ENCODE assay signal across 9 cellular contexts in genomic region chr18:45441110-45441842, GRCh38.
DNase-seq lines count a peak whose midpoint lies in the region; ATAC-seq and TF ChIP-seq lines count a peak whose summit lies in the region.
"Had no signal": no experiment of that assay in that cellular context is flagged by ENCODE, and none has a peak within 500 bp of the region (broad histone marks: within the 10 kb centered on the region; RNA-seq: fewer than 3 reads in every experiment).

No MANE protein-coding gene starts in this region.

- H3K36me3 ChIP-seq in GM23338 (ENCODE audit: insufficient read depth) = no peaks in the 10 kb centered on the region
- H3K36me3 ChIP-seq in OCI-LY3 (replicated peaks; ENCODE audit: low read depth, low read length) = no peaks in the 10 kb centered on the region
- no peaks in the 10 kb centered on the region for H3K36me3 ChIP-seq in psoas muscle (ENCODE audit: insufficient read depth in 1 of 2, low read depth in 1 of 2)
- no peaks in the 10 kb centered on the region for H3K36me3 ChIP-seq in MG63

- ATAC-seq in GM23338 (no peak), esophagus mucosa (peak; percentile 57), psoas muscle (peak in 2 of 4 donors; percentile 24 to 58)
- ATAC-seq in natural killer cell treated with Interleukin-12 subunit alpha and Interleukin-12 subunit beta and Interleukin-15 and Interleukin-18, amount 100 ng/mL, for 72 hours = no peak
- ATAC-seq in naive thymus-derived CD8-positive, alpha-beta T cell = no peak
- ATAC-seq: T-cell had no signal

- H3K27me3 ChIP-seq in GM23338 (ENCODE audit: insufficient read depth) (no peaks in the 10 kb centered on the region), OCI-LY3 (ENCODE audit: low read depth, low read length) (no peaks in the 10 kb centered on the region), psoas muscle (ENCODE audit: insufficient read depth in 3 of 3, low read length in 2 of 3) (no peaks in the 10 kb centered on the region), MG63 (no peaks in the 10 kb centered on the region)

- no peak overlapping the region for H3K9ac ChIP-seq in OCI-LY3 (ENCODE audit: low read length)

- DNase-seq in GM23338 (ENCODE audit: low spot score) = peak; percentile 24
- no peak for DNase-seq in psoas muscle
- DNase-seq in putamen (ENCODE audit: low spot score) = no peak
- no peak for DNase-seq in natural killer cell treated with Interleukin-12 subunit alpha and Interleukin-12 subunit beta and Interleukin-15 and Interleukin-18, amount 100 ng/mL, for 72 hours (ENCODE audit: low spot score)
- DNase-seq in MG63 = no peak
- no peak for DNase-seq in naive thymus-derived CD8-positive, alpha-beta T cell
- DNase-seq: T-cell had no signal

- H3K4me2 ChIP-seq in GM23338 (no peak overlapping the region), OCI-LY3 (ENCODE audit: low read length) (no peak overlapping the region)

- no peak overlapping the region for H3K27ac Mint-ChIP-seq in GM23338
- no peak overlapping the region for H3K27ac Mint-ChIP-seq in natural killer cell treated with Interleukin-12 subunit alpha and Interleukin-12 subunit beta and Interleukin-15 and Interleukin-18, amount 100 ng/mL, for 72 hours
- H3K27ac Mint-ChIP-seq in naive thymus-derived CD8-positive, alpha-beta T cell = no peak overlapping the region
- H3K27ac Mint-ChIP-seq: T-cell had no signal

- H3K4me3 ChIP-seq in GM23338 (no peak overlapping the region), OCI-LY3 (ENCODE audit: low read length) (no peak overlapping the region), psoas muscle (no peak overlapping the region), MG63 (no peak overlapping the region)

- peaks cover 4% of the 10 kb centered on the region for H3K27me3 Mint-ChIP-seq in GM23338 (ENCODE audit: insufficient read depth, low read depth, poor library complexity)
- H3K27me3 Mint-ChIP-seq in natural killer cell treated with Interleukin-12 subunit alpha and Interleukin-12 subunit beta and Interleukin-15 and Interleukin-18, amount 100 ng/mL, for 72 hours = peaks cover 8 to 18% of the 10 kb centered on the region in 2 donors
- H3K27me3 Mint-ChIP-seq in naive thymus-derived CD8-positive, alpha-beta T cell = peaks cover 0 to 10% (median 1%) of the 10 kb centered on the region in 5 donors

- no peaks in the 10 kb centered on the region for H3K4me1 ChIP-seq in GM23338 (ENCODE audit: insufficient read depth)
- peaks cover 7% of the 10 kb centered on the region for H3K4me1 ChIP-seq in OCI-LY3 (ENCODE audit: low read length)
- peaks cover 5% of the 10 kb centered on the region for H3K4me1 ChIP-seq in psoas muscle

- no peaks in the 10 kb centered on the region for H3K9me3 ChIP-seq in OCI-LY3 (ENCODE audit: insufficient read depth, low read length)
- H3K9me3 ChIP-seq in psoas muscle = no peaks in the 10 kb centered on the region
- no peaks in the 10 kb centered on the region for H3K9me3 ChIP-seq in MG63

- H3F3A ChIP-seq in GM23338 (replicated peaks; ENCODE audit: low read depth) = no peaks in the 10 kb centered on the region

- intact Hi-C loops in psoas muscle (cut with DNase I) = no loop called here

- H3K27ac ChIP-seq in GM23338 (ENCODE audit: low read depth) (no peak overlapping the region), OCI-LY3 (ENCODE audit: low read length) (no peak overlapping the region), psoas muscle (no peak overlapping the region)

- H3K36me3 Mint-ChIP-seq in GM23338 (ENCODE audit: low read depth) = no peaks in the 10 kb centered on the region
- no peaks in the 10 kb centered on the region for H3K36me3 Mint-ChIP-seq in natural killer cell treated with Interleukin-12 subunit alpha and Interleukin-12 subunit beta and Interleukin-15 and Interleukin-18, amount 100 ng/mL, for 72 hours
- no peaks in the 10 kb centered on the region for H3K36me3 Mint-ChIP-seq in naive thymus-derived CD8-positive, alpha-beta T cell
- H3K36me3 Mint-ChIP-seq: T-cell had no signal

- POLR2A ChIA-PET in naive thymus-derived CD8-positive, alpha-beta T cell (lab: Charles Lee) = no interaction called here

- H3K9me3 Mint-ChIP-seq in GM23338 = no peaks in the 10 kb centered on the region
- H3K9me3 Mint-ChIP-seq in natural killer cell treated with Interleukin-12 subunit alpha and Interleukin-12 subunit beta and Interleukin-15 and Interleukin-18, amount 100 ng/mL, for 72 hours = no peaks in the 10 kb centered on the region
- H3K9me3 Mint-ChIP-seq in naive thymus-derived CD8-positive, alpha-beta T cell = no peaks in the 10 kb centered on the region
- H3K9me3 Mint-ChIP-seq: T-cell had no signal

- peaks cover 5% of the 10 kb centered on the region; the same call in 1 of the 2 replicates for H3K9me2 ChIP-seq in GM23338 (ENCODE audit: insufficient read depth)

- no peak overlapping the region for H3K4me3 Mint-ChIP-seq in GM23338
- no peak overlapping the region for H3K4me3 Mint-ChIP-seq in natural killer cell treated with Interleukin-12 subunit alpha and Interleukin-12 subunit beta and Interleukin-15 and Interleukin-18, amount 100 ng/mL, for 72 hours
- no peak overlapping the region for H3K4me3 Mint-ChIP-seq in naive thymus-derived CD8-positive, alpha-beta T cell
- H3K4me3 Mint-ChIP-seq: T-cell had no signal

- peak; percentile 45 to 47 for TF ChIP-seq CTCF in GM23338 (conservative IDR thresholded peaks at IDR 0.05; ENCODE audit: low read depth in 2 of 2)
- peak; percentile 44 for TF ChIP-seq CTCF in OCI-LY3 (IDR thresholded peaks at IDR 0.05; ENCODE audit: low read depth, low read length)
- peak; percentile 38 for TF ChIP-seq CTCF in psoas muscle (IDR thresholded peaks at IDR 0.05)

- H4K20me1 ChIP-seq in GM23338 (replicated peaks; ENCODE audit: insufficient read depth) (no peaks in the 10 kb centered on the region), OCI-LY3 (ENCODE audit: insufficient read depth, low read length) (no peaks in the 10 kb centered on the region)

- H3K4me1 Mint-ChIP-seq in GM23338 = peaks cover 3% of the 10 kb centered on the region; the same call in 1 of the 3 replicates
- no peaks in the 10 kb centered on the region for H3K4me1 Mint-ChIP-seq in natural killer cell treated with Interleukin-12 subunit alpha and Interleukin-12 subunit beta and Interleukin-15 and Interleukin-18, amount 100 ng/mL, for 72 hours (ENCODE audit: low read depth in 2 of 2)
- H3K4me1 Mint-ChIP-seq in naive thymus-derived CD8-positive, alpha-beta T cell = no peaks in the 10 kb centered on the region
- H3K4me1 Mint-ChIP-seq: T-cell had no signal

- WGBS in psoas muscle, 3 donors = 53 to 71% (median 66%) methylated on average over 4 of the region's 4 CpGs

- H3K79me2 ChIP-seq in GM23338 (replicated peaks; ENCODE audit: insufficient read depth) = no peaks in the 10 kb centered on the region
- no peaks in the 10 kb centered on the region for H3K79me2 ChIP-seq in OCI-LY3 (ENCODE audit: low read length)

- 0 out of 2 replicates have a peak overlapping the region, but pooled peaks have one; percentile 57 for H2AFZ ChIP-seq in GM23338
- 0 out of 2 replicates have a peak overlapping the region, but pooled peaks have one; percentile 3 for H2AFZ ChIP-seq in OCI-LY3 (ENCODE audit: low read depth, low read length)

TF ChIP-seq in GM23338, 12 proteins besides CTCF, POLR2A, EP300 and RAD21 (continues in another document):
- TF ChIP-seq ETS1 (IDR thresholded peaks at IDR 0.05) = no peak
- no peak for TF ChIP-seq STAT1 (IDR thresholded peaks at IDR 0.05; ENCODE audit: unreplicated experiment)
- TF ChIP-seq CREB1 (CRISPR knock-in tag; IDR thresholded peaks at IDR 0.05; ENCODE audit: low read depth) = no peak
- TF ChIP-seq POLR2AphosphoS5 (IDR thresholded peaks at IDR 0.05; ENCODE audit: low read depth) = no peak
- no peak for TF ChIP-seq JUNB (IDR thresholded peaks at IDR 0.05; ENCODE audit: unreplicated experiment)
- TF ChIP-seq ZNF114 (CRISPR knock-in tag; IDR thresholded peaks at IDR 0.05) = no peak
- no peak for TF ChIP-seq ZNF331 (CRISPR knock-in tag; IDR thresholded peaks at IDR 0.05; ENCODE audit: low read depth)
- TF ChIP-seq EZH2phosphoT487 (IDR thresholded peaks at IDR 0.05; ENCODE audit: unreplicated experiment) = no peak
- TF ChIP-seq EZH2 (IDR thresholded peaks at IDR 0.05; ENCODE audit: low read depth, unreplicated experiment) = no peak
